8 cellular contexts compared by ENCODE assay signal in genomic region chr3:137110392-137110996, GRCh38.
DNase-seq lines count a peak whose midpoint lies in the region; ATAC-seq, FAIRE-seq and TF ChIP-seq lines count a peak whose summit lies in the region.

No MANE protein-coding gene starts in this region.

- no peaks in the 10 kb centered on the region for H3K9me3 ChIP-seq in lower lobe of right lung

- H3K4me1 ChIP-seq in lower lobe of right lung: peaks cover 3% of the 10 kb centered on the region

- no peak overlapping the region for H3K27ac Mint-ChIP-seq in activated naive CD8-positive, alpha-beta T cell treated with anti-CD3 and anti-CD28 coated beads for 36 hours

- peak; percentile 73 for FAIRE-seq in G401.6 (lab: Jason Lieb, UNC)

- DNase-seq in NCI-H146 (lab: John Stamatoyannopoulos, UW): peak; percentile 22
- peak; percentile 45 for DNase-seq in astrocyte of the hippocampus (ENCODE audit: low read depth, low spot score)
- DNase-seq in lower lobe of right lung: no peak
- no peak for DNase-seq in GF-D8 (lab: John Stamatoyannopoulos, UW)
- DNase-seq in activated naive CD8-positive, alpha-beta T cell treated with anti-CD3 and anti-CD28 coated beads for 36 hours: no peak
- no peak for DNase-seq in posterior vena cava (ENCODE audit: low spot score)

- H3K27me3 Mint-ChIP-seq in activated naive CD8-positive, alpha-beta T cell treated with anti-CD3 and anti-CD28 coated beads for 36 hours: peaks cover 13% of the 10 kb centered on the region

- intact Hi-C loops in lower lobe of right lung (cut with DNase I) (no loop called here), posterior vena cava (cut with DNase I) (no loop called here)

- no peak overlapping the region for H3K4me3 ChIP-seq in lower lobe of right lung

- H3K4me3 Mint-ChIP-seq in activated naive CD8-positive, alpha-beta T cell treated with anti-CD3 and anti-CD28 coated beads for 36 hours: no peak overlapping the region

- no peaks in the 10 kb centered on the region for H3K9me3 Mint-ChIP-seq in activated naive CD8-positive, alpha-beta T cell treated with anti-CD3 and anti-CD28 coated beads for 36 hours

- ATAC-seq in GM21528 (IDR thresholded peaks at IDR 0.05; ENCODE audit: low FRiP score, unreplicated experiment) (peak; percentile 78), lower lobe of right lung (no peak)

- no peaks in the 10 kb centered on the region for H3K36me3 ChIP-seq in lower lobe of right lung

- TF ChIP-seq CTCF in lower lobe of right lung (IDR thresholded peaks at IDR 0.05): peak; percentile 64

- H3K36me3 Mint-ChIP-seq in activated naive CD8-positive, alpha-beta T cell treated with anti-CD3 and anti-CD28 coated beads for 36 hours: no peaks in the 10 kb centered on the region

- H3K27me3 ChIP-seq in lower lobe of right lung (ENCODE audit: low read depth): peaks cover 7% of the 10 kb centered on the region

- no peaks in the 10 kb centered on the region for H3K4me1 Mint-ChIP-seq in activated naive CD8-positive, alpha-beta T cell treated with anti-CD3 and anti-CD28 coated beads for 36 hours

- no peak overlapping the region for H3K27ac ChIP-seq in lower lobe of right lung

Comparison
In these comparisons a context has a peak if more than half of its experiments do, and no peak if none do; other contexts are left out.
1. DNase-seq: peak in NCI-H146 (single experiment) and astrocyte of the hippocampus (single experiment); none in lower lobe of right lung (single experiment), GF-D8 (single experiment), activated naive CD8-positive, alpha-beta T cell treated with anti-CD3 and anti-CD28 coated beads for 36 hours (single experiment) and posterior vena cava (single experiment).